8 cellular contexts compared by ENCODE assay signal in genomic region chr20:10219452-10219791, GRCh38. TPM values are rescaled to one million over a fixed set of nuclear protein-coding genes. Genes with fewer than 3 reads are reported as not detected.
DNase-seq lines count a peak whose midpoint lies in the region; ATAC-seq, FAIRE-seq and TF ChIP-seq lines count a peak whose summit lies in the region.

No MANE protein-coding gene starts in this region.

- peak overlapping the region in 1 of 4 donors; percentile 39 for H3K27ac ChIP-seq in transverse colon

- peaks cover 55% of the 10 kb centered on the region for H3K27me3 ChIP-seq in transverse colon

- TF ChIP-seq CTCF in transverse colon (IDR thresholded peaks at IDR 0.05): no peak

- peak overlapping the region in 1 of 4 donors; percentile 17 for H3K4me3 ChIP-seq in transverse colon

- peak; percentile 78 for DNase-seq in AG08395 (ENCODE audit: low spot score)
- peak; percentile 75 for DNase-seq in HuH-7 (ENCODE audit: low spot score)
- DNase-seq in SHP77 (lab: John Stamatoyannopoulos, UW): peak; percentile 68 to 77
- peak; percentile 54 for DNase-seq in activated gamma-delta T cell treated with Interleukin-2 at 50 U/mL for 16 hours
- DNase-seq in frontal cortex (ENCODE audit: low spot score in 2 of 2): peak; percentile 61 to 65
- DNase-seq in occipital lobe (lab: John Stamatoyannopoulos, UW): peak; percentile 46
- DNase-seq in transverse colon: peak; percentile 54

- TF ChIP-seq EP300 in transverse colon (IDR thresholded peaks at IDR 0.05; ENCODE audit: low read depth): no peak

- H3K4me1 ChIP-seq in transverse colon: peaks cover 0 to 5% (median 2%) of the 10 kb centered on the region in 4 donors

- no peaks in the 10 kb centered on the region for H3K9me3 ChIP-seq in transverse colon

- intact Hi-C loops in transverse colon (cut with DNase I; ENCODE audit: low total_unique reads): no loop called here

- H3K36me3 ChIP-seq in transverse colon: no peaks in the 10 kb centered on the region

- TF ChIP-seq POLR2A in transverse colon (IDR thresholded peaks at IDR 0.05): no peak

- WGBS in transverse colon (ENCODE audit: low coverage in 1 of 2), 2 donors: 3 to 7% methylated on average over 3 to 23 of the region's 32 CpGs

- peak; percentile 75 for ATAC-seq in GM19395 (IDR thresholded peaks at IDR 0.05; ENCODE audit: unreplicated experiment)

- no peak for FAIRE-seq in frontal cortex (lab: Jason Lieb, UNC)

- in situ Hi-C loops in transverse colon (cut with MboI; ENCODE audit: low pct_ligation_motif_present in 1 of 4, low pct_unique_long_range_greater_than_20kb in 1 of 4, low sequenced_read_pairs in 3 of 4): no loop called here

RNA-seq across cellular contexts. Expression of gene SNAP25, which starts 0.8 kb away (rescaled TPM):
- 140 TPM for total RNA-seq in frontal cortex
- 92.5 TPM for total RNA-seq in occipital lobe
- total RNA-seq in transverse colon: 1 to 10 TPM in 3 of 4 donors, not detected in 1; 1.4 to 4.2 (median 2.4) TPM

Comparison
In these comparisons a context has a peak if more than half of its experiments do, and no peak if none do; other contexts are left out.
1. RNA of gene SNAP25, which starts 0.8 kb away (total RNA-seq): 140 TPM in frontal cortex (single experiment) and 92.5 TPM in occipital lobe (single experiment); 1.4 to 4.2 TPM in transverse colon; every median in the first group is over 10 times any median in the second.
2. Peak in every context shown above with its lines, with median percentiles within 50 percentile points of each other: DNase-seq.